ENCODE assay signal across 9 cellular contexts in genomic region chr17:78718575-78719209, GRCh38.
DNase-seq lines count a peak whose midpoint lies in the region; ATAC-seq, FAIRE-seq and TF ChIP-seq lines count a peak whose summit lies in the region.
"Had no signal": no experiment of that assay in that cellular context is flagged by ENCODE, and none has a peak within 500 bp of the region (broad histone marks: within the 10 kb centered on the region; RNA-seq: fewer than 3 reads in every experiment).

No MANE protein-coding gene starts in this region.

- H3K27me3 Mint-ChIP-seq in CD14-positive monocyte (ENCODE audit: low read depth in 3 of 3) = peaks cover 0 to 1% (median 0%) of the 10 kb centered on the region in 3 donors
- H3K27me3 Mint-ChIP-seq in activated CD8-positive, alpha-beta T cell treated with anti-CD3 and anti-CD28 coated beads, Interleukin-2, amount 10 ng/mL, durations not matched to agents 7 days and 5 days (ENCODE audit: low read depth) = no peaks in the 10 kb centered on the region
- H3K27me3 Mint-ChIP-seq in memory B cell = no peaks in the 10 kb centered on the region

- no peak for TF ChIP-seq CTCF in CD14-positive monocyte (IDR thresholded peaks at IDR 0.05)

- CTCF ChIA-PET in activated CD8-positive, alpha-beta T cell treated with anti-CD3 and anti-CD28 coated beads, Interleukin-2, amount 10 ng/mL, durations not matched to agents 7 days and 5 days (lab: Charles Lee) = interaction anchor here (3.9 kb wide), 1 partner anchor 10 kb away, joined by 23 read pairs; no protein-coding TSS in a partner anchor

- DNase-seq in CD14-positive monocyte (ENCODE audit: low spot score) = no peak
- no peak for DNase-seq in GM12891 (ENCODE audit: insufficient read length, low spot score)
- no peak for DNase-seq in activated CD8-positive, alpha-beta T cell treated with anti-CD3 and anti-CD28 coated beads, Interleukin-2, amount 10 ng/mL, durations not matched to agents 7 days and 5 days
- peak in 1 of 2 donors; percentile 47 for DNase-seq in memory B cell (ENCODE audit: low spot score in 2 of 2)
- DNase-seq in NCI-H446 treated with DMSO at 0.1 percent for 48 hours (lab: John Stamatoyannopoulos, UW) = no peak
- DNase-seq in stimulated activated CD4-positive, alpha-beta T cell treated with anti-CD3 and anti-CD28 coated beads, Interleukin-4, amount 100 ng/mL, for 24 hours = no peak
- DNase-seq in NCI-H2081 treated with DMSO at 0.1 percent for 48 hours (lab: John Stamatoyannopoulos, UW) = no peak

- H3K9me3 Mint-ChIP-seq in CD14-positive monocyte (no peaks in the 10 kb centered on the region), memory B cell (no peaks in the 10 kb centered on the region)
- no peaks in the 10 kb centered on the region for H3K9me3 Mint-ChIP-seq in activated CD8-positive, alpha-beta T cell treated with anti-CD3 and anti-CD28 coated beads, Interleukin-2, amount 10 ng/mL, durations not matched to agents 7 days and 5 days (ENCODE audit: insufficient read depth)
- H3K9me3 Mint-ChIP-seq: GM23338 had no signal

- POLR2A ChIA-PET in activated CD8-positive, alpha-beta T cell treated with anti-CD3 and anti-CD28 coated beads, Interleukin-2, amount 10 ng/mL, durations not matched to agents 7 days and 5 days (lab: Charles Lee) = interaction anchor here (0.5 to 1.3 kb wide), 3 partner anchors 50 to 255 kb away, joined by 3 to 4 read pairs (median 3); no protein-coding TSS in a partner anchor

- peak; percentile 79 for FAIRE-seq in GM12891 (lab: Jason Lieb, UNC)

- H3K27ac Mint-ChIP-seq in CD14-positive monocyte (peak overlapping the region in 5 of 7 donors; percentile 58 to 84 (median 66)), memory B cell (peak overlapping the region; percentile 90)
- H3K27ac Mint-ChIP-seq in activated CD8-positive, alpha-beta T cell treated with anti-CD3 and anti-CD28 coated beads, Interleukin-2, amount 10 ng/mL, durations not matched to agents 7 days and 5 days = peak overlapping the region; percentile 51
- H3K27ac Mint-ChIP-seq: GM23338 had no signal

- TF ChIP-seq POLR2A in GM12891 (IDR thresholded peaks at IDR 0.05; ENCODE audit: low read depth, low read length) = 0 out of 2 replicates have a peak, but pooled peaks have one; percentile 17

- intact Hi-C loops in CD14-positive monocyte (cut with micrococcal nuclease) = no loop called here

- H3K4me3 Mint-ChIP-seq in CD14-positive monocyte (no peak overlapping the region), memory B cell (peak overlapping the region; percentile 73)
- H3K4me3 Mint-ChIP-seq in activated CD8-positive, alpha-beta T cell treated with anti-CD3 and anti-CD28 coated beads, Interleukin-2, amount 10 ng/mL, durations not matched to agents 7 days and 5 days = no peak overlapping the region
- H3K4me3 Mint-ChIP-seq: GM23338 had no signal

- H3K36me3 Mint-ChIP-seq in CD14-positive monocyte (peaks cover 17 to 19% of the 10 kb centered on the region in 2 donors), memory B cell (peaks cover 2% of the 10 kb centered on the region)
- peaks cover 17% of the 10 kb centered on the region for H3K36me3 Mint-ChIP-seq in activated CD8-positive, alpha-beta T cell treated with anti-CD3 and anti-CD28 coated beads, Interleukin-2, amount 10 ng/mL, durations not matched to agents 7 days and 5 days (ENCODE audit: low read depth)

- H3K4me1 Mint-ChIP-seq in CD14-positive monocyte = peaks cover 85% of the 10 kb centered on the region
- H3K4me1 Mint-ChIP-seq in activated CD8-positive, alpha-beta T cell treated with anti-CD3 and anti-CD28 coated beads, Interleukin-2, amount 10 ng/mL, durations not matched to agents 7 days and 5 days (ENCODE audit: low read depth) = peaks cover 87% of the 10 kb centered on the region
- H3K4me1 Mint-ChIP-seq in memory B cell = peaks cover 74% of the 10 kb centered on the region

- ATAC-seq in activated CD8-positive, alpha-beta T cell treated with anti-CD3 and anti-CD28 coated beads, Interleukin-2, amount 10 ng/mL, durations not matched to agents 7 days and 5 days = no peak
- ATAC-seq in memory B cell (ENCODE audit: low read depth) = peak; percentile 60
- ATAC-seq in HG02759 (IDR thresholded peaks at IDR 0.05; ENCODE audit: unreplicated experiment) = no peak
- ATAC-seq: GM23338 had no signal

TF ChIP-seq in GM12891, 5 proteins besides CTCF, POLR2A, EP300 and RAD21:
- peak; percentile 23; the same call in 1 of the 2 replicates for TF ChIP-seq POU2F2 (IDR thresholded peaks at IDR 0.05; ENCODE audit: low read depth, low read length)
- no peak for TF ChIP-seq TAF1 (IDR thresholded peaks at IDR 0.05; ENCODE audit: low read depth, low read length)
